1 cellular context compared by ENCODE assay signal in genomic region chr4:39285853-39286252, GRCh38.
TF ChIP-seq lines count a peak whose summit lies in the region.

No MANE protein-coding gene starts in this region.

TF ChIP-seq in GM23338, 12 proteins besides CTCF, POLR2A, EP300 and RAD21 (continued from another document):
- TF ChIP-seq REST (IDR thresholded peaks at IDR 0.05; ENCODE audit: unreplicated experiment) (no peak), ZNF462 (CRISPR knock-in tag; IDR thresholded peaks at IDR 0.05) (no peak), STAT1 (IDR thresholded peaks at IDR 0.05; ENCODE audit: unreplicated experiment) (no peak), JUNB (IDR thresholded peaks at IDR 0.05; ENCODE audit: unreplicated experiment) (no peak), ETS1 (IDR thresholded peaks at IDR 0.05) (no peak), CREB1 (CRISPR knock-in tag; IDR thresholded peaks at IDR 0.05; ENCODE audit: low read depth) (no peak), EZH2phosphoT487 (IDR thresholded peaks at IDR 0.05; ENCODE audit: unreplicated experiment) (no peak), POLR2AphosphoS5 (IDR thresholded peaks at IDR 0.05; ENCODE audit: low read depth) (no peak), EZH2 (IDR thresholded peaks at IDR 0.05; ENCODE audit: low read depth, unreplicated experiment) (no peak), NANOG (IDR thresholded peaks at IDR 0.05; ENCODE audit: borderline replicate concordance) (no peak)
